30 cellular contexts compared by ENCODE assay signal in the genomic region with DNA sequence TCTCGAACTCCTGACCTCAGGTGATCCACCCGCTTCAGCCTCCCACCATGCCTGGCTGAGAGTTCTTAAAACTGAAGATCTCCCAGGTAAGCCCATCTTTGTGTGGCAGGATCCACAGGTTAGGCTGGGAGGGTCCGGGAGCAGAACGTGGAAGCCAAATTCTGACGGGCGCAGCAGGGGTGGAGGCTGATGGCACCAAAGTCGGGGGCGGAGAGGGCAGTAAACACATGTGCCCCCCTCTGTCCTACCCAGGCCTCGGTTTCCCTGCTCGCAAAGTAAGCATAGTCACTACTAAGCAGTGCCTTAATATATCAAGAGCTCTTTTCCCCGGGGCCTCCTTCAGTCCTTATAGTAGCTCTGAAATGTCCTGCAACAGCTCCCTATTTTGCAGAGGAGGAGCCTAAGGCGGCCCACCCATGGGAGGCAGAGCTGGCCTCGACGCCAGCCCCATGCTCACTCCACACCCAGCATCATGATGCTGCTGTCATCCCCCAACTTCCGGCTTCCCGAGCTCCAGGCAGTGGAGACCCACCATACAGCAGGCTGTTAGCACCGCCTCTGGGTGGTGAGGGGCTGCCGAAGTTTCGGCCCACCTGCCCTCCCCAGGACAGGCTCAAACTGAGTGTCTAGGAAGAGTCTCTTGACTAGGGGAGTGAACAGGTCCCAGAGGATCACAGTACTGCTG.
DNase-seq lines count a peak whose midpoint lies in the region; ATAC-seq, FAIRE-seq and TF ChIP-seq lines count a peak whose summit lies in the region.
"Had no signal": no experiment of that assay in that cellular context is flagged by ENCODE, and none has a peak within 500 bp of the region (broad histone marks: within the 10 kb centered on the region; RNA-seq: fewer than 3 reads in every experiment).

No MANE protein-coding gene starts in this region.

- peak overlapping the region; percentile 8; the same call in 1 of the 2 replicates for H4K8ac ChIP-seq in H1 (ENCODE audit: extremely low read depth, insufficient read depth, low read length)

- peaks cover 2% of the 10 kb centered on the region for H3K9me3 Mint-ChIP-seq in neural progenitor cell
- H3K9me3 Mint-ChIP-seq: activated T-cell treated with anti-CD3 and anti-CD28 coated beads, Interleukin-2, amount 50 U/mL, for 24 hours; memory B cell had no signal

- H3K4ac ChIP-seq in H1 (replicated peaks; ENCODE audit: insufficient read length, low read depth, low read length): no peak overlapping the region

- H3K27ac ChIP-seq in H1 (ENCODE audit: low read depth, low read length): no peak overlapping the region
- H3K27ac ChIP-seq in neural progenitor cell: no peak overlapping the region
- H3K27ac ChIP-seq in pancreas: no peak overlapping the region
- H3K27ac ChIP-seq: foreskin keratinocyte, neutrophil had no signal

- H3K27me3 Mint-ChIP-seq in neural progenitor cell (ENCODE audit: insufficient read depth, low read depth): peaks cover 6% of the 10 kb centered on the region

- H2BK5ac ChIP-seq in H1 (ENCODE audit: low read depth, low read length): no peak overlapping the region

- no peak overlapping the region for H3K56ac ChIP-seq in H1 (replicated peaks; ENCODE audit: insufficient read length, low read depth, low read length)

- H3K23me2 ChIP-seq in H1 (ENCODE audit: low read depth, low read length): no peaks in the 10 kb centered on the region; the same call in 1 of the 2 replicates

- H3K9me3 ChIP-seq in H1 (ENCODE audit: insufficient read depth in 2 of 2, low read depth in 1 of 2, low read length in 1 of 2) (no peaks in the 10 kb centered on the region), neural progenitor cell (ENCODE audit: low read depth) (no peaks in the 10 kb centered on the region), pancreas (no peaks in the 10 kb centered on the region)
- H3K9me3 ChIP-seq: esophagus squamous epithelium, neutrophil, testis had no signal

- CTCF ChIA-PET in H1 (lab: Charles Lee; ENCODE audit: partially characterized antibody): interaction anchor here (0.6 to 2.2 kb wide), 8 partner anchors 8 to 145 kb away, joined by 3 to 5 read pairs (median 3); no protein-coding TSS in a partner anchor

- no peak for TF ChIP-seq RAD21 in H1 (IDR thresholded peaks at IDR 0.05 in 1 of 2, conservative IDR thresholded peaks at IDR 0.05 in 1 of 2; ENCODE audit: low read depth in 2 of 2, low read length in 2 of 2)

- no peaks in the 10 kb centered on the region for H3K36me3 Mint-ChIP-seq in neural progenitor cell
- H3K36me3 Mint-ChIP-seq: CD4-positive, alpha-beta memory T cell; memory B cell had no signal

- H2AFZ ChIP-seq in H1 (ENCODE audit: low read length) (no peak overlapping the region), neural progenitor cell (replicated peaks) (no peak overlapping the region)

- FAIRE-seq in H1 (lab: Jason Lieb, UNC) (no peak), pancreas (lab: Jason Lieb, UNC) (no peak)
- FAIRE-seq: GM18507, GM19239, HTR-8/SVneo, TTC549 had no signal

- H3F3A ChIP-seq in neural progenitor cell (ENCODE audit: low read depth): peaks cover 2% of the 10 kb centered on the region

- H3K4me3 ChIP-seq in H1 (ENCODE audit: extremely low read depth in 1 of 4, insufficient read depth in 2 of 4, low read depth in 3 of 4, low read length in 4 of 4) (no peak overlapping the region), neural progenitor cell (no peak overlapping the region), pancreas (no peak overlapping the region)
- H3K4me3 ChIP-seq: testis had no signal

- no peak overlapping the region for H3K18ac ChIP-seq in H1 (ENCODE audit: extremely low read depth, low read length)

- no peak overlapping the region for H4K5ac ChIP-seq in H1 (ENCODE audit: insufficient read length, low read depth, low read length)

- H2BK120ac ChIP-seq in H1 (replicated peaks; ENCODE audit: low read depth, low read length): no peak overlapping the region

- no peak overlapping the region for H4K91ac ChIP-seq in H1 (replicated peaks; ENCODE audit: insufficient read length, low read length)

- H3K79me2 ChIP-seq in H1 (ENCODE audit: control insufficient read depth in 1 of 2, insufficient read depth in 2 of 2, low read length in 2 of 2) (peaks cover 0 to 12% of the 10 kb centered on the region in 2 experiments; a peak in 2 of 4 replicates), neural progenitor cell (ENCODE audit: low read depth) (no peaks in the 10 kb centered on the region)

- TF ChIP-seq CTCF in H1 (IDR thresholded peaks at IDR 0.05; ENCODE audit: control extremely low read depth in 1 of 3, insufficient read depth in 1 of 3, low read depth in 1 of 3, low read length in 3 of 3) (no peak), neural progenitor cell (IDR thresholded peaks at IDR 0.05) (no peak), pancreas (IDR thresholded peaks at IDR 0.05) (no peak)

- H3K27me3 ChIP-seq in H1 (replicated peaks in 1 of 4; ENCODE audit: control insufficient read depth in 3 of 4, extremely low read depth in 1 of 4, insufficient read depth in 3 of 4, low read length in 3 of 4): no peaks in the 10 kb centered on the region
- no peaks in the 10 kb centered on the region for H3K27me3 ChIP-seq in neural progenitor cell
- H3K27me3 ChIP-seq in pancreas: no peaks in the 10 kb centered on the region
- H3K27me3 ChIP-seq: foreskin keratinocyte, testis had no signal

- peaks cover 4 to 9% of the 10 kb centered on the region in 2 experiments for H4K20me1 ChIP-seq in H1 (replicated peaks in 1 of 2; ENCODE audit: control insufficient read depth in 1 of 2, insufficient read depth in 2 of 2, low read length in 2 of 2)
- H4K20me1 ChIP-seq in neural progenitor cell (ENCODE audit: low read depth): peaks cover 13% of the 10 kb centered on the region

- no peaks in the 10 kb centered on the region for H3K36me3 ChIP-seq in H1 (ENCODE audit: control insufficient read depth in 2 of 4, insufficient read depth in 4 of 4, low read length in 3 of 4)
- H3K36me3 ChIP-seq in neural progenitor cell: no peaks in the 10 kb centered on the region
- H3K36me3 ChIP-seq in pancreas: no peaks in the 10 kb centered on the region
- H3K36me3 ChIP-seq: esophagus squamous epithelium, neutrophil had no signal

- H3K4me1 ChIP-seq in H1 (replicated peaks in 1 of 4; ENCODE audit: control insufficient read depth in 3 of 4, insufficient read depth in 4 of 4, low read length in 3 of 4) (peaks cover 0 to 7% (median 2%) of the 10 kb centered on the region in 4 experiments; a peak in 1 of 7 replicates), neural progenitor cell (peaks cover 6% of the 10 kb centered on the region), pancreas (no peaks in the 10 kb centered on the region)
- H3K4me1 ChIP-seq: foreskin keratinocyte had no signal

- DNase-seq in left ventricle myocardium superior: no peak
- DNase-seq in Right ventricle myocardium inferior (ENCODE audit: missing footprints): no peak
- DNase-seq in H1 (ENCODE audit: low read depth in 1 of 2, low spot score in 2 of 2): no peak
- no peak for DNase-seq in neural progenitor cell (ENCODE audit: low spot score)
- no peak for DNase-seq in pancreas
- DNase-seq in activated naive CD4-positive, alpha-beta T cell treated with Interleukin-2 at 50 U/mL for 16 hours: no peak
- DNase-seq in NCI-H1694 treated with DMSO at 0.1 percent for 48 hours (lab: John Stamatoyannopoulos, UW): no peak
- DNase-seq: activated gamma-delta T cell treated with Interleukin-2 at 50 U/mL for 16 hours; activated T-cell treated with anti-CD3 and anti-CD28 coated beads, Interleukin-2, amount 50 U/mL, for 24 hours; CD4-positive, alpha-beta memory T cell; cerebellar nuclear complex; esophagus squamous epithelium; foreskin keratinocyte; GOT3; HFFc6; NCI-H1092 treated with DMSO at 0.1 percent for 48 hours; NCI-H187 treated with DMSO at 0.1 percent for 48 hours; NCI-H524 treated with DMSO at 0.1 percent for 48 hours; NK-92 treated with Interleukin-12 subunit alpha and Interleukin-12 subunit beta, amount 100 ng/mL, for 24 hours; stimulated activated naive CD4-positive, alpha-beta T cell treated with Interleukin-2 at 50 U/mL for 16 hours; T-helper 17 cell had no signal

- H3K14ac ChIP-seq in H1 (ENCODE audit: insufficient read length): no peak overlapping the region

- no peak for TF ChIP-seq EP300 in H1 (IDR thresholded peaks at IDR 0.05; ENCODE audit: borderline replicate concordance in 1 of 2, low read depth in 2 of 2, low read length in 2 of 2)

- no peak overlapping the region for H3K23ac ChIP-seq in H1 (ENCODE audit: insufficient read length)

- ATAC-seq in left ventricle myocardium superior: peak; percentile 34
- ATAC-seq in Right ventricle myocardium inferior: no peak
- ATAC-seq in pancreas: no peak
- no peak for ATAC-seq in HG03521 (IDR thresholded peaks at IDR 0.05; ENCODE audit: unreplicated experiment)
- ATAC-seq: foreskin keratinocyte, SK-N-SH treated with all-trans-retinoic acid at 6 μM for 48 hours, T-helper 17 cell had no signal

- H3K27ac Mint-ChIP-seq in neural progenitor cell: peak overlapping the region; percentile 44
- H3K27ac Mint-ChIP-seq: activated T-cell treated with anti-CD3 and anti-CD28 coated beads, Interleukin-2, amount 50 U/mL, for 24 hours; CD4-positive, alpha-beta memory T cell; HFFc6; memory B cell; T-helper 17 cell had no signal

- no peak for TF ChIP-seq POLR2A in H1 (IDR thresholded peaks at IDR 0.05; ENCODE audit: control extremely low read depth in 1 of 2, low read depth in 2 of 2, low read length in 2 of 2)

- H3K79me1 ChIP-seq in H1 (ENCODE audit: low read depth, low read length): peaks cover 2% of the 10 kb centered on the region

- H2BK12ac ChIP-seq in H1 (ENCODE audit: low read depth, low read length): no peak overlapping the region

- no peak overlapping the region for H2BK15ac ChIP-seq in H1 (ENCODE audit: low read length)

- POLR2A ChIA-PET in H1 (lab: Charles Lee; ENCODE audit: partially characterized antibody): interaction anchor here (0.8 to 1.8 kb wide), 3 partner anchors 10 to 76 kb away, joined by 3 to 4 read pairs (median 3); no protein-coding TSS in a partner anchor

- no peak overlapping the region for H3K9ac ChIP-seq in H1 (replicated peaks in 1 of 4; ENCODE audit: extremely low read depth in 1 of 4, low read depth in 3 of 4, low read length in 3 of 4)
- no peak overlapping the region for H3K9ac ChIP-seq in neural progenitor cell

- H2AK5ac ChIP-seq in H1 (ENCODE audit: low read depth, low read length): no peak overlapping the region

- intact Hi-C loops in left ventricle myocardium superior (cut with micrococcal nuclease): no loop called here
- intact Hi-C loops in Right ventricle myocardium inferior (cut with DNase I): no loop called here
- intact Hi-C loops in pancreas (cut with DNase I): no loop called here

- peaks cover 38% of the 10 kb centered on the region for H3K4me1 Mint-ChIP-seq in neural progenitor cell
- H3K4me1 Mint-ChIP-seq: CD4-positive, alpha-beta memory T cell; memory B cell had no signal

- no peak overlapping the region for H2BK20ac ChIP-seq in H1 (ENCODE audit: low read length)

- no peak overlapping the region for H3K4me3 Mint-ChIP-seq in neural progenitor cell
- H3K4me3 Mint-ChIP-seq: activated T-cell treated with anti-CD3 and anti-CD28 coated beads, Interleukin-2, amount 50 U/mL, for 24 hours; HFFc6; memory B cell; T-helper 17 cell had no signal

- WGBS in H1 (ENCODE audit: extremely low coverage in 1 of 2, insufficient coverage in 1 of 2, insufficient read length in 1 of 2, insufficient replicate concordance in 2 of 2, low coverage in 1 of 2, low lambda C conversion rate in 2 of 2, missing lambda C conversion rate in 1 of 2), 2 experiments: 90% methylated on average over 19 of the region's 19 CpGs; no CpG with 5 or more reads in 1 of the 2 experiments
- 91 to 92% methylated on average over 19 of the region's 19 CpGs for WGBS in pancreas, 2 donors

- no peak overlapping the region for H3K4me2 ChIP-seq in H1 (ENCODE audit: insufficient read depth in 1 of 2, low read depth in 2 of 2, low read length in 2 of 2)
- no peak overlapping the region for H3K4me2 ChIP-seq in neural progenitor cell
